27 cellular contexts compared by ENCODE assay signal in genomic region chrX:123696334-123696733, GRCh38.
"Had no signal": no experiment of that assay in that cellular context is flagged by ENCODE, and none has a peak within 500 bp of the region (broad histone marks: within the 10 kb centered on the region; RNA-seq: fewer than 3 reads in every experiment).

No MANE protein-coding gene starts in this region.

- H3K9me3 ChIP-seq: MG63, SJCRH30 had no signal

- H3K4me3 ChIP-seq: MG63, SJCRH30, SK-N-MC had no signal

- H3K4me1 ChIP-seq: SJCRH30 had no signal

- DNase-seq: activated CD4-positive, alpha-beta T cell treated with anti-CD3 and anti-CD28 coated beads, Interleukin-2, amount 10 ng/mL, durations not matched to agents 7 days and 5 days; activated CD4-positive, alpha-beta T cell treated with anti-CD3 and anti-CD28 coated beads, Interleukin-2, amount 50 U/mL, for 48 hours; activated CD8-positive, alpha-beta T cell treated with anti-CD3 and anti-CD28 coated beads, Interleukin-2, amount 10 ng/mL, durations not matched to agents 7 days and 5 days; activated gamma-delta T cell; activated naive CD4-positive, alpha-beta T cell treated with Interleukin-2 at 50 U/mL for 16 hours; activated naive CD8-positive, alpha-beta T cell treated with anti-CD3 and anti-CD28 coated beads, Interleukin-2, amount 10 ng/mL, durations not matched to agents 7 days and 5 days; activated T-cell treated with anti-CD3 and anti-CD28 coated beads, Interleukin-2, amount 50 U/mL, for 24 hours; caudate nucleus; cerebellar nuclear complex; Karpas-422; KBM-7; MG63; NCI-H1048; NCI-H1105 treated with DMSO at 0.1 percent for 48 hours; NCI-H1436 treated with DMSO at 0.1 percent for 48 hours; NCI-H1694 treated with DMSO at 0.1 percent for 48 hours; NCI-H2029; NCI-H345; NCI-H526; NCI-H748 treated with DMSO at 0.1 percent for 48 hours; SHP77; SJCRH30; T1000; WERI-Rb-1 had no signal

- ATAC-seq: activated CD8-positive, alpha-beta T cell treated with anti-CD3 and anti-CD28 coated beads, Interleukin-2, amount 10 ng/mL, durations not matched to agents 7 days and 5 days; Panc1 had no signal

- FAIRE-seq: bronchial epithelial cell had no signal

- H3K27ac ChIP-seq: SJCRH30, SK-N-MC, WERI-Rb-1 had no signal

- H3K27me3 ChIP-seq: MG63, SJCRH30 had no signal
